In genomic region chr20:62407221-62407992, GRCh38 we compare ENCODE assay signal across 8 cellular contexts. TPM values are rescaled to one million over a fixed set of nuclear protein-coding genes. Genes with fewer than 3 reads are reported as not detected.
DNase-seq lines count a peak whose midpoint lies in the region; ATAC-seq and TF ChIP-seq lines count a peak whose summit lies in the region.

TSS of gene CABLES2 (minus strand) at chr20:62407285. CDS start at chr20:62407276, 9 bp downstream.

- H3K4me1 ChIP-seq in HUES64 (ENCODE audit: insufficient read depth, low read length) (no peaks in the 10 kb centered on the region), OCI-LY1 (ENCODE audit: insufficient read depth, low read length, severe bottlenecking) (peaks cover 36% of the 10 kb centered on the region), mononuclear cell (ENCODE audit: insufficient read depth, low read length) (peaks cover 35% of the 10 kb centered on the region)

- H2AFZ ChIP-seq in OCI-LY1 (ENCODE audit: low read length), result no peak within 1 kb of the TSS

- 8% methylated on average over 73 of the region's 73 CpGs for WGBS in HUES64

- no peak within 1 kb of the TSS for H3K27ac ChIP-seq in HUES64 (ENCODE audit: low read depth, low read length)
- H3K27ac ChIP-seq in OCI-LY1 (ENCODE audit: low read depth, low read length, poor library complexity, severe bottlenecking), result peak within 1 kb of the TSS; percentile 13

- H3K4me2 ChIP-seq in OCI-LY1 (ENCODE audit: low read length), result peak within 1 kb of the TSS; percentile 89

- H3K79me2 ChIP-seq in OCI-LY1 (ENCODE audit: insufficient read depth, low read length), result 0 out of 2 replicates have a peak, but pooled peaks cover 4% of the 10 kb centered on the region

- H3K4me3 ChIP-seq in HUES64 (ENCODE audit: low read length), result peak within 1 kb of the TSS; percentile 55
- peak within 1 kb of the TSS; percentile 84 for H3K4me3 ChIP-seq in OCI-LY1 (ENCODE audit: low read depth, low read length, poor library complexity, severe bottlenecking)
- H3K4me3 ChIP-seq in mononuclear cell (ENCODE audit: low read length), result peak within 1 kb of the TSS; percentile 46

- H3K9me2 ChIP-seq in OCI-LY1 (ENCODE audit: low read depth, low read length), result no peaks in the 10 kb centered on the region

- no peaks in the 10 kb centered on the region for H3K36me3 ChIP-seq in HUES64 (ENCODE audit: insufficient read depth, low read length)
- H3K36me3 ChIP-seq in OCI-LY1 (ENCODE audit: insufficient read depth, low read length), result peaks cover 9% of the 10 kb centered on the region; the same call in 1 of the 2 replicates

- H4K20me1 ChIP-seq in OCI-LY1 (ENCODE audit: insufficient read depth, low read length), result no peaks in the 10 kb centered on the region

- peak; percentile 75 for ATAC-seq in GM21515 (IDR thresholded peaks at IDR 0.05; ENCODE audit: unreplicated experiment)

- H3K9me3 ChIP-seq in HUES64 (ENCODE audit: insufficient read depth, low read depth, low read length), result no peaks in the 10 kb centered on the region
- H3K9me3 ChIP-seq in OCI-LY1 (ENCODE audit: low read length), result no peaks in the 10 kb centered on the region
- H3K9me3 ChIP-seq in mononuclear cell (ENCODE audit: low read depth, low read length), result no peaks in the 10 kb centered on the region

- no peaks in the 10 kb centered on the region for H3F3A ChIP-seq in OCI-LY1 (ENCODE audit: insufficient read depth, low read length)

- H3K9ac ChIP-seq in HUES64 (ENCODE audit: low read depth, low read length) (peak within 1 kb of the TSS; percentile 58), OCI-LY1 (ENCODE audit: low read length) (peak within 1 kb of the TSS; percentile 94)

- peaks cover 8% of the 10 kb centered on the region; the same call in 1 of the 2 replicates for H3K27me3 ChIP-seq in HUES64 (ENCODE audit: insufficient read depth, low read length)
- H3K27me3 ChIP-seq in OCI-LY1 (ENCODE audit: insufficient read depth, low read length), result no peaks in the 10 kb centered on the region; the same call in 1 of the 2 replicates
- no peaks in the 10 kb centered on the region for H3K27me3 ChIP-seq in mononuclear cell (ENCODE audit: insufficient read depth, low read length)

- DNase-seq in DMS 273 treated with DMSO at 0.1 percent for 48 hours (lab: John Stamatoyannopoulos, UW) (peak; percentile 83), epidermal melanocyte (ENCODE audit: insufficient read length, low spot score) (peak; percentile 95)
- DNase-seq in activated CD8-positive, alpha-beta memory T cell treated with anti-CD3 and anti-CD28 coated beads, Interleukin-2, amount 50 U/mL, for 48 hours, result peak; percentile 95
- peak; percentile 80 to 83 for DNase-seq in stimulated activated CD8-positive, alpha-beta memory T cell treated with anti-CD3 and anti-CD28 coated beads, Interleukin-2, amount 100 ng/mL, for 1 hour (ENCODE audit: low read depth in 2 of 2)

- TF ChIP-seq CTCF in OCI-LY1 (IDR thresholded peaks at IDR 0.05; ENCODE audit: low read length), result peak; percentile 23; the same call in 1 of the 2 replicates

RNA-seq across cellular contexts. Expression of gene CABLES2, which starts in this region (rescaled TPM):
- 8.8 TPM for polyA plus RNA-seq in HUES64 (2013, experiment 1 of 2)
- 9.9 TPM for polyA plus RNA-seq in HUES64 (2013, experiment 2 of 2)
- 1.9 TPM for total RNA-seq in mononuclear cell
